8 cellular contexts compared by ENCODE assay signal in the genomic region with DNA sequence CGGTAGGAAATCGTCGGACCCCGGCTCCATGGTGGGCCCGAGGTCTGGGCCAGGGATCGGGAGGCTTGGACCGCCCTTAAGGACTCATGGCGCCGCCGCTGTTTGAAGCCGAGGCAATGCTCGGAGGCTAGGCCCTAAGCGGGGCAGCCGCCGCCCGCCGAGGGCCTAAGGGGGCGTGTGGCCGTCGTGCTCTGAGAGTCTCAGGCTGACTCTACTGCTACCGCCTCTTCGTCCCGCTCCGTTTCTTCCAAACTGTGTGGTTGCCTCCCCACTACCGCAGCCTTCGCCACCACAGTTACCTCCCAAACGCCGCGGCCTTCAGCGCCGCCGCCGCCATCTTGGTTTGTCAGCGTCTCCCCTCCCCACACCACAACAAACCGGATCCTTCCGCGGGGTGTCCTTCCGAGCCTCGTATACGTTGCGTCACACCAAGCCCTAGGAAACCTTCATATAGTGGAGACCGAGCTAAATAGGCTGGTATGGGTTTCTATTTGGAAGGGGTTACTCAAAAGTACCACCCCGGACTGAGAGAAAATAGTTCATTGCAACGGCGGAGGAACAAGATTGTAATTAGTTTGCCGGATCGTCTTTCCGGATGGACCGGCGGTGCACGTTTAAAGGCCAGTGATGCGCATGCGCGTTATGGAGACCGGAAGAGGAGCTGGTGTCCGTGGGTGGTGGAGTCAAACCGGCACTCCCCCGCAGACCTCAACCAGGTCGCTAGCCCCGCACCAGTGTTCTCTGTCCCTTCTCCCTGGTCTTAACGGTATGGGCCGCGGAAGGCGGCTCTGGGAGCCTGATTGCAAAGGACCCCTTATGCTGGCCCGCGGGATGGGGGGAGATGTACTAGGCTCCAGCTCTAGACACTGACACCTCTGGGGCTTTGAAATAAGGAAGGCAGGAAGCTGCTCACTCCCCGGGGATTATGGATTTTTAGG. TPM values are rescaled to one million over a fixed set of nuclear protein-coding genes. Genes with fewer than 3 reads are reported as not detected.
A peak's percentile ranks its signal among the peaks of the same experiment; 100 is the strongest.
DNase-seq lines count a peak whose midpoint lies in the region; ATAC-seq and TF ChIP-seq lines count a peak whose summit lies in the region.

KDM5C (minus strand) TSS at position 348 of the 938 bp plus-strand sequence; CDS start at position 30, 318 bp downstream.

- TF ChIP-seq POLR2A in spleen (IDR thresholded peaks at IDR 0.05): peak in 2 of 3 donors; percentile 26 to 46

- H3K27me3 Mint-ChIP-seq in WTC11 (ENCODE audit: low read depth) (no peaks in the 10 kb centered on the region), immature natural killer cell (ENCODE audit: low read depth in 3 of 3) (peaks cover 11 to 22% (median 12%) of the 10 kb centered on the region in 3 donors)

- H3K9me3 Mint-ChIP-seq in WTC11: no peaks in the 10 kb centered on the region
- no peaks in the 10 kb centered on the region for H3K9me3 Mint-ChIP-seq in immature natural killer cell

- H3K4me1 Mint-ChIP-seq in WTC11: peaks cover 24% of the 10 kb centered on the region
- H3K4me1 Mint-ChIP-seq in immature natural killer cell: peaks cover 54 to 61% of the 10 kb centered on the region in 2 donors

- H3K4me3 ChIP-seq in A673 (ENCODE audit: low read depth, low read length, poor library complexity, severe bottlenecking) (peak within 1 kb of the TSS; percentile 99), cardiac fibroblast (replicated peaks in 1 of 2; ENCODE audit: low read depth in 2 of 2, low read length in 2 of 2) (peak within 1 kb of the TSS; percentile 77 to 86), spleen (peak within 1 kb of the TSS; percentile 66 to 98 (median 88))

- peak; percentile 97 for DNase-seq in A673 (ENCODE audit: low spot score)
- DNase-seq in NCI-H226: peak; percentile 63
- peak; percentile 81 for DNase-seq in WTC11 (ENCODE audit: low spot score)
- peak; percentile 94 for DNase-seq in cardiac fibroblast (ENCODE audit: low read depth in 2 of 2)
- peak; percentile 95 to 97 (median 97) for DNase-seq in immature natural killer cell
- peak; percentile 97 for DNase-seq in spleen

- H3K4me1 ChIP-seq in A673 (ENCODE audit: insufficient read depth, low read length, poor library complexity, severe bottlenecking): peaks cover 8% of the 10 kb centered on the region
- peaks cover 26 to 43% (median 34%) of the 10 kb centered on the region in 6 donors for H3K4me1 ChIP-seq in spleen

- H3K27me3 ChIP-seq in A673 (replicated peaks; ENCODE audit: insufficient read depth, low read depth, low read length, poor library complexity) (no peaks in the 10 kb centered on the region), spleen (replicated peaks in 1 of 7) (no peaks in the 10 kb centered on the region)

- H3K4me3 Mint-ChIP-seq in WTC11: peak within 1 kb of the TSS; percentile 93
- peak within 1 kb of the TSS; percentile 96 to 99 (median 98) for H3K4me3 Mint-ChIP-seq in immature natural killer cell

- intact Hi-C loops in A673 (cut with micrococcal nuclease; ENCODE audit: unreplicated experiment): no loop called here
- intact Hi-C loops in spleen (cut with DNase I; ENCODE audit: low total_unique reads): no loop called here

- CTCF ChIA-PET in A673 (lab: Charles Lee) (no interaction called here), WTC11 (lab: Charles Lee) (interaction anchor here (0.6 to 0.8 kb wide), 4 partner anchors 14 to 221 kb away, joined by 3 to 5 read pairs (median 3); no protein-coding TSS in a partner anchor)

- H3K9me3 ChIP-seq in A673 (ENCODE audit: low read depth, low read length, poor library complexity, severe bottlenecking) (no peaks in the 10 kb centered on the region), spleen (no peaks in the 10 kb centered on the region)

- H3K27ac ChIP-seq in A673 (ENCODE audit: low read depth, low read length, poor library complexity, severe bottlenecking): peak within 1 kb of the TSS; percentile 96
- peak within 1 kb of the TSS; percentile 85 to 92 (median 90) for H3K27ac ChIP-seq in spleen

- POLR2A ChIA-PET in A673 (lab: Charles Lee; ENCODE audit: low non-redundant PET): interaction anchor here (0.5 to 0.6 kb wide), 3 partner anchors 33 to 143 kb away, joined by 3 read pairs; partner anchors contain the start of gene TSPYL2
- POLR2A ChIA-PET in WTC11 (lab: Charles Lee): interaction anchor here (1.2 kb wide), 2 partner anchors 56 to 197 kb away, joined by 3 to 8 read pairs; partner anchors contain the start of genes IQSEC2, RIBC1 and SMC1A

- H3K36me3 Mint-ChIP-seq in WTC11: no peaks in the 10 kb centered on the region; the same call in 1 of the 2 replicates
- H3K36me3 Mint-ChIP-seq in immature natural killer cell: peaks cover 0 to 8% (median 0%) of the 10 kb centered on the region in 3 donors

- H3K27ac Mint-ChIP-seq in WTC11: peak within 1 kb of the TSS; percentile 99
- H3K27ac Mint-ChIP-seq in immature natural killer cell: peak within 1 kb of the TSS; percentile 98 to 100 (median 99)

- peaks cover 7% of the 10 kb centered on the region for H3K36me3 ChIP-seq in A673 (ENCODE audit: insufficient read depth, low read length, poor library complexity, severe bottlenecking)
- peaks cover 0 to 18% (median 4%) of the 10 kb centered on the region in 6 donors for H3K36me3 ChIP-seq in spleen

- 0 to 1% (median 0%) methylated on average over 17 to 67 of the region's 67 CpGs for WGBS in spleen, 5 donors

- TF ChIP-seq CTCF in A673 (conservative IDR thresholded peaks at IDR 0.05; ENCODE audit: low read depth, low read length) (no peak), WTC11 (IDR thresholded peaks at IDR 0.05) (no peak), cardiac fibroblast (IDR thresholded peaks at IDR 0.05; ENCODE audit: low read depth, low read length) (no peak), spleen (IDR thresholded peaks at IDR 0.05 in 8 of 11, conservative IDR thresholded peaks at IDR 0.05 in 3 of 11) (no peak)

- ATAC-seq in GM18870 (IDR thresholded peaks at IDR 0.05; ENCODE audit: unreplicated experiment) (peak; percentile 64), HG03139 (IDR thresholded peaks at IDR 0.05; ENCODE audit: unreplicated experiment) (peak; percentile 73), WTC11 (peak; percentile 69)

- BruUV-seq in A673 (replicated peaks; lab: Mats Ljungman, UMichigan): TSS peak; percentile 29

TF ChIP-seq in WTC11, 78 proteins besides CTCF, POLR2A, EP300 and RAD21 (continues in another document):
- TF ChIP-seq, protein P1, sequence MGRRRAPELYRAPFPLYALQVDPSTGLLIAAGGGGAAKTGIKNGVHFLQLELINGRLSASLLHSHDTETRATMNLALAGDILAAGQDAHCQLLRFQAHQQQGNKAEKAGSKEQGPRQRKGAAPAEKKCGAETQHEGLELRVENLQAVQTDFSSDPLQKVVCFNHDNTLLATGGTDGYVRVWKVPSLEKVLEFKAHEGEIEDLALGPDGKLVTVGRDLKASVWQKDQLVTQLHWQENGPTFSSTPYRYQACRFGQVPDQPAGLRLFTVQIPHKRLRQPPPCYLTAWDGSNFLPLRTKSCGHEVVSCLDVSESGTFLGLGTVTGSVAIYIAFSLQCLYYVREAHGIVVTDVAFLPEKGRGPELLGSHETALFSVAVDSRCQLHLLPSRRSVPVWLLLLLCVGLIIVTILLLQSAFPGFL (CRISPR knock-in tag; IDR thresholded peaks at IDR 0.05; ENCODE audit: borderline replicate concordance): no peak
- no peak for TF ChIP-seq ATF2 (CRISPR knock-in tag; IDR thresholded peaks at IDR 0.05; ENCODE audit: borderline replicate concordance, low read depth)
- no peak for TF ChIP-seq ZNF232 (CRISPR knock-in tag; IDR thresholded peaks at IDR 0.05)
- no peak for TF ChIP-seq RORB (CRISPR knock-in tag; IDR thresholded peaks at IDR 0.05)
- TF ChIP-seq GABPB1 (CRISPR knock-in tag; IDR thresholded peaks at IDR 0.05): 0 out of 2 replicates have a peak, but pooled peaks have one; percentile 34
- no peak for TF ChIP-seq SMAD3 (CRISPR knock-in tag; IDR thresholded peaks at IDR 0.05; ENCODE audit: borderline replicate concordance)
- no peak for TF ChIP-seq NFATC4 (CRISPR knock-in tag; IDR thresholded peaks at IDR 0.05)
- no peak for TF ChIP-seq ZNF425 (CRISPR knock-in tag; conservative IDR thresholded peaks at IDR 0.05)
- no peak for TF ChIP-seq CREB1 (CRISPR knock-in tag; IDR thresholded peaks at IDR 0.05)
- TF ChIP-seq ZNF263 (CRISPR knock-in tag; IDR thresholded peaks at IDR 0.05; ENCODE audit: low read depth): no peak
- peak; percentile 37; the same call in 1 of the 2 replicates for TF ChIP-seq FOXP1 (CRISPR knock-in tag; IDR thresholded peaks at IDR 0.05; ENCODE audit: borderline replicate concordance)
- no peak for TF ChIP-seq ZNF396 (CRISPR knock-in tag; IDR thresholded peaks at IDR 0.05; ENCODE audit: borderline replicate concordance)
- TF ChIP-seq EMX1 (CRISPR knock-in tag; IDR thresholded peaks at IDR 0.05): no peak
- no peak for TF ChIP-seq ZNF416 (CRISPR knock-in tag; IDR thresholded peaks at IDR 0.05)

RNA-seq across cellular contexts. Expression of gene KDM5C, which starts in this region (rescaled TPM):
- 177 and 178 TPM in 2 replicates for total RNA-seq in A673 (2021)
- 100 to 112 TPM (median 108 TPM) in 3 replicates for total RNA-seq in WTC11 (2021)
- polyA plus RNA-seq in immature natural killer cell: 10 to 100 TPM in 2 of 3 donors, 1 to 10 TPM in 1; 8.1 to 42.8 (median 21.1) TPM
- 100 to 1,000 TPM in 5 of 7 donors, 10 to 100 TPM in 2; 96.6 to 165 (median 140) TPM for total RNA-seq in spleen
- 10 to 100 TPM; 10.4 to 35.3 (median 16.9) TPM for polyA plus RNA-seq in spleen

Comparison
In these comparisons a context has a peak if more than half of its experiments do, and no peak if none do; other contexts are left out.
1. Peak in every context shown above with its lines: DNase-seq, ATAC-seq, H3K4me3 ChIP-seq and H3K27ac ChIP-seq.